Comparison of ENCODE assay signal across 32 cellular contexts in genomic region chr5:113375492-113376060, GRCh38. TPM values are rescaled to one million over a fixed set of nuclear protein-coding genes. Genes with fewer than 3 reads are reported as not detected.
"Had no signal": no experiment of that assay in that cellular context is flagged by ENCODE, and none has a peak within 500 bp of the region (broad histone marks: within the 10 kb centered on the region; RNA-seq: fewer than 3 reads in every experiment).

No MANE protein-coding gene starts in this region.

- H3K36me3 ChIP-seq: ascending aorta had no signal

- H3K27ac ChIP-seq: ascending aorta, body of pancreas, RWPE1 had no signal

- DNase-seq: activated B cell treated with CpG ODN at 0.5 μM for 24 hours; activated CD4-positive, alpha-beta memory T cell treated with anti-CD3 and anti-CD28 coated beads for 36 hours; activated CD4-positive, alpha-beta T cell treated with anti-CD3 and anti-CD28 coated beads, Interleukin-2, amount 10 ng/mL, durations not matched to agents 7 days and 5 days; activated CD8-positive, alpha-beta memory T cell treated with anti-CD3 and anti-CD28 coated beads for 24 hours; activated effector memory CD4-positive, alpha-beta T cell treated with anti-CD3 and anti-CD28 coated beads, Interleukin-2, amount 50 U/mL, for 16 hours; activated naive CD4-positive, alpha-beta T cell treated with Interleukin-2 at 50 U/mL for 16 hours; activated naive CD8-positive, alpha-beta T cell treated with anti-CD3 and anti-CD28 coated beads, Interleukin-2, amount 50 U/mL, for 24 hours; activated T-cell treated with anti-CD3 and anti-CD28 coated beads, Interleukin-2, amount 50 U/mL, for 4 hours; amniotic stem cell; body of pancreas; KG1; NCI-H1092; NCI-H1694; NCI-H2029; NCI-H2107; NCI-H2171 treated with DMSO at 0.1 percent for 48 hours; NCI-H226; NCI-H526 treated with DMSO at 0.1 percent for 48 hours; NK-92 treated with Interleukin-12 subunit alpha and Interleukin-12 subunit beta, amount 100 ng/mL, for 24 hours; OCI-M1; SHP77 treated with DMSO at 0.1 percent for 48 hours; T-helper 17 cell; T-helper 9 cell had no signal

- H3K27me3 ChIP-seq: ascending aorta, body of pancreas had no signal

- H3K9me3 ChIP-seq: ascending aorta, body of pancreas had no signal

- ATAC-seq: activated naive CD4-positive, alpha-beta T cell treated with anti-CD3 and anti-CD28 coated beads, Interleukin-2, amount 50 U/mL, for 72 hours; activated naive CD8-positive, alpha-beta T cell treated with anti-CD3 and anti-CD28 coated beads, Interleukin-2, amount 50 U/mL, for 24 hours; activated T-cell treated with anti-CD3 and anti-CD28 coated beads, Interleukin-2, amount 50 U/mL, for 4 hours; body of pancreas; Panc1; T-helper 17 cell had no signal

- H3K4me3 ChIP-seq: ascending aorta, body of pancreas had no signal

- FAIRE-seq: bronchial epithelial cell, TTC549 had no signal

RNA-seq across cellular contexts. Expression of gene TSSK1B, which starts 59.2 kb away (rescaled TPM):
- total RNA-seq: activated B cell treated with CpG ODN at 0.5 μM for 24 hours; activated CD4-positive, alpha-beta memory T cell treated with anti-CD3 and anti-CD28 coated beads for 36 hours; activated CD4-positive, alpha-beta T cell treated with anti-CD3 and anti-CD28 coated beads, Interleukin-2, amount 10 ng/mL, durations not matched to agents 7 days and 5 days; activated naive CD4-positive, alpha-beta T cell treated with anti-CD3 and anti-CD28 coated beads, Interleukin-2, amount 50 U/mL, for 72 hours; activated T-cell treated with anti-CD3 and anti-CD28 coated beads, Interleukin-2, amount 50 U/mL, for 4 hours; ascending aorta; body of pancreas; M059J; NCI-H460; T-helper 17 cell had no signal
- polyA plus RNA-seq: IgD-negative memory B cell had no signal
